In genomic region chr11:110429614-110430266, GRCh38 we compare ENCODE assay signal across 8 cellular contexts. TPM values are rescaled to one million over a fixed set of nuclear protein-coding genes. Genes with fewer than 3 reads are reported as not detected.
A peak's percentile ranks its signal among the peaks of the same experiment; 100 is the strongest.
DNase-seq lines count a peak whose midpoint lies in the region; ATAC-seq, FAIRE-seq and TF ChIP-seq lines count a peak whose summit lies in the region.

TSS of gene FDX1 (plus strand) at chr11:110429948. CDS start at chr11:110430121, 173 bp downstream.

- H3K27me3 Mint-ChIP-seq in GM23338 (ENCODE audit: insufficient read depth, low read depth, poor library complexity): no peaks in the 10 kb centered on the region

- H3K27ac Mint-ChIP-seq in GM23338: peak within 1 kb of the TSS; percentile 93

- DNase-seq in GDM1 (lab: John Stamatoyannopoulos, UW) (peak; percentile 83), GM23338 (ENCODE audit: low spot score) (peak; percentile 91), SJSA1 (ENCODE audit: low read depth in 1 of 2, low spot score in 2 of 2) (peak; percentile 72 to 75), frontal cortex (ENCODE audit: low spot score in 2 of 2) (peak; percentile 71 to 76), substantia nigra (lab: John Stamatoyannopoulos, UW) (peak; percentile 26 to 92 (median 74))
- DNase-seq in activated naive CD4-positive, alpha-beta T cell (lab: John Stamatoyannopoulos, UW): peak; percentile 59 to 81 (median 71)

- no peak for FAIRE-seq in frontal cortex (lab: Jason Lieb, UNC)

- H3K79me2 ChIP-seq in GM23338 (replicated peaks; ENCODE audit: insufficient read depth): peaks cover 31% of the 10 kb centered on the region

- peak within 1 kb of the TSS; percentile 98 for H3K4me2 ChIP-seq in GM23338

- no peaks in the 10 kb centered on the region for H3K36me3 Mint-ChIP-seq in GM23338 (ENCODE audit: low read depth)

- no peaks in the 10 kb centered on the region; the same call in 1 of the 2 replicates for H3F3A ChIP-seq in GM23338 (replicated peaks; ENCODE audit: low read depth)

- H3K9me3 Mint-ChIP-seq in GM23338: no peaks in the 10 kb centered on the region

- H3K4me1 Mint-ChIP-seq in GM23338: peaks cover 25% of the 10 kb centered on the region; the same call in 2 of the 3 replicates

- TF ChIP-seq CTCF in GM23338 (conservative IDR thresholded peaks at IDR 0.05; ENCODE audit: low read depth in 2 of 2): peak; percentile 18 to 46; a peak in 1 of 4 replicates
- TF ChIP-seq CTCF in LNCAP (IDR thresholded peaks at IDR 0.05): peak; percentile 73
- no peak for TF ChIP-seq CTCF in neutrophil (IDR thresholded peaks at IDR 0.05)

- peak; percentile 93 for ATAC-seq in GM23338

- H3K9me3 ChIP-seq in SJSA1 (replicated peaks) (no peaks in the 10 kb centered on the region), neutrophil (no peaks in the 10 kb centered on the region)

- no peaks in the 10 kb centered on the region for H4K20me1 ChIP-seq in GM23338 (replicated peaks; ENCODE audit: insufficient read depth)

- peak within 1 kb of the TSS; percentile 91 for H2AFZ ChIP-seq in GM23338

- peaks cover 4% of the 10 kb centered on the region; the same call in 1 of the 2 replicates for H3K27me3 ChIP-seq in GM23338 (ENCODE audit: insufficient read depth)
- no peaks in the 10 kb centered on the region for H3K27me3 ChIP-seq in SJSA1 (replicated peaks)
- H3K27me3 ChIP-seq in neutrophil: peaks cover 18% of the 10 kb centered on the region

- peaks cover 23% of the 10 kb centered on the region for H3K4me1 ChIP-seq in GM23338 (ENCODE audit: insufficient read depth)
- H3K4me1 ChIP-seq in SJSA1 (replicated peaks): peaks cover 19% of the 10 kb centered on the region
- H3K4me1 ChIP-seq in neutrophil (ENCODE audit: control insufficient read depth in 1 of 2, insufficient read depth in 1 of 2, low read depth in 1 of 2, low read length in 1 of 2): peaks cover 15 to 18% of the 10 kb centered on the region in 2 experiments

- H3K4me3 ChIP-seq in GM23338 (peak within 1 kb of the TSS; percentile 89), SJSA1 (peak within 1 kb of the TSS; percentile 89), neutrophil (ENCODE audit: low read depth in 1 of 2, low read length in 1 of 2) (peak within 1 kb of the TSS; percentile 65 to 72)

- no peak within 1 kb of the TSS for H3K27ac ChIP-seq in GM23338 (ENCODE audit: low read depth)
- peak within 1 kb of the TSS; percentile 84 for H3K27ac ChIP-seq in SJSA1
- H3K27ac ChIP-seq in neutrophil: peak within 1 kb of the TSS; percentile 52
- peak within 1 kb of the TSS; percentile 80 for H3K27ac ChIP-seq in substantia nigra (ENCODE audit: low read depth, low read length, poor library complexity, severe bottlenecking)

- H3K9me2 ChIP-seq in GM23338 (ENCODE audit: insufficient read depth): no peaks in the 10 kb centered on the region

- H3K4me3 Mint-ChIP-seq in GM23338: peak within 1 kb of the TSS; percentile 97

- no peaks in the 10 kb centered on the region for H3K36me3 ChIP-seq in GM23338 (ENCODE audit: insufficient read depth)
- peaks cover 6% of the 10 kb centered on the region for H3K36me3 ChIP-seq in SJSA1
- H3K36me3 ChIP-seq in neutrophil: no peaks in the 10 kb centered on the region

TF ChIP-seq in GM23338, 12 proteins besides CTCF, POLR2A, EP300 and RAD21:
- no peak for TF ChIP-seq ZNF331 (CRISPR knock-in tag; IDR thresholded peaks at IDR 0.05; ENCODE audit: low read depth)
- no peak for TF ChIP-seq NANOG (IDR thresholded peaks at IDR 0.05; ENCODE audit: borderline replicate concordance)
- peak; percentile 49; the same call in 1 of the 2 replicates for TF ChIP-seq POLR2AphosphoS5 (IDR thresholded peaks at IDR 0.05; ENCODE audit: low read depth)
- no peak for TF ChIP-seq ZNF462 (CRISPR knock-in tag; IDR thresholded peaks at IDR 0.05)
- TF ChIP-seq CREB1 (CRISPR knock-in tag; IDR thresholded peaks at IDR 0.05; ENCODE audit: low read depth): peak; percentile 47; the same call in 1 of the 2 replicates
- no peak for TF ChIP-seq ETS1 (IDR thresholded peaks at IDR 0.05)
- no peak for TF ChIP-seq JUNB (IDR thresholded peaks at IDR 0.05; ENCODE audit: unreplicated experiment)
TF ChIP-seq in GM23338: peak in this region for 2.

RNA-seq across cellular contexts. Expression of gene FDX1, which starts in this region (rescaled TPM):
- total RNA-seq in GM23338 (2014; rRNA removed; shearing (Covaris generic)): 11.1 and 15.3 TPM in 2 replicates
- 15.9 and 16.8 TPM in 2 replicates for polyA plus RNA-seq in GM23338 (2016; fragmentation: Nextera tagmentation; extraction: Ambion mirVana)
- 15.6 and 16.2 TPM in 2 replicates for total RNA-seq in SJSA1 (2014; rRNA removed; shearing (Covaris generic))
- 15.9 TPM for total RNA-seq in frontal cortex
